Comparison of ENCODE assay signal across 1 cellular context in genomic region chr22:37309221-37310074, GRCh38.
TF ChIP-seq lines count a peak whose summit lies in the region.

No MANE protein-coding gene starts in this region.

TF ChIP-seq in IMR-90, 13 proteins besides CTCF, POLR2A, EP300 and RAD21:
- TF ChIP-seq BHLHE40 (IDR thresholded peaks at IDR 0.05; ENCODE audit: low read depth, low read length) (no peak), FOS (IDR thresholded peaks at IDR 0.05; ENCODE audit: low read depth, low read length) (no peak), MAFK (IDR thresholded peaks at IDR 0.05; ENCODE audit: low read depth, low read length) (no peak), CEBPB (IDR thresholded peaks at IDR 0.05; ENCODE audit: low read depth, low read length) (no peak), CHD1 (IDR thresholded peaks at IDR 0.05; ENCODE audit: low read depth, low read length) (no peak), SMC3 (IDR thresholded peaks at IDR 0.05; ENCODE audit: low read depth, low read length) (no peak)
